Comparison of ENCODE assay signal across 7 cellular contexts in the genomic region with DNA sequence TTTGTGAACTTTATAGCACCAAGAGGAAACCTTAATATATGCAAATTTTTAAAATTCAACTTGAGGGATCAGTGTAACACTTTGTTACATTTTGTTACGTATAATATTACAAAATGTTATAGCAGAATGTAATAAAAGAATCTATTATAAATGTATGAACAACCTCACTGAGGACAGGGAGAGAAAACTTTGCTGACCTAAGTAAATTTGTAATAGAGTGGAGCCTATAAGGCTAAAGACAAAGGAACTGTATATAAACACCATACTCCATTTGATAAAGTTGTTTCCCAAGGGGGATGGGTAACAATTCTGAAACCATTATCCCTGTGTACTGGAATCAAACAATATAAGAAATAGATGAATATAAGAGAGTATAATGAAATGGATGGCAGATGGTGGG.
"Had no signal": no experiment of that assay in that cellular context is flagged by ENCODE, and none has a peak within 500 bp of the region (broad histone marks: within the 10 kb centered on the region; RNA-seq: fewer than 3 reads in every experiment).

No MANE protein-coding gene starts in this region.

- H3K4me1 ChIP-seq: HAP-1 had no signal

- H3K4me2 ChIP-seq: GM23338 had no signal

- H3K9me3 ChIP-seq: HAP-1 had no signal

- DNase-seq: H7, HFFc6, KG1 had no signal

- H2AFZ ChIP-seq: GM23338 had no signal

- H3K36me3 ChIP-seq: HAP-1 had no signal

- ATAC-seq: GM23338, HCT116 had no signal

- H3K27ac ChIP-seq: HL-60 had no signal

- H3K4me3 ChIP-seq: GM23338, HAP-1 had no signal
